In the genomic region with DNA sequence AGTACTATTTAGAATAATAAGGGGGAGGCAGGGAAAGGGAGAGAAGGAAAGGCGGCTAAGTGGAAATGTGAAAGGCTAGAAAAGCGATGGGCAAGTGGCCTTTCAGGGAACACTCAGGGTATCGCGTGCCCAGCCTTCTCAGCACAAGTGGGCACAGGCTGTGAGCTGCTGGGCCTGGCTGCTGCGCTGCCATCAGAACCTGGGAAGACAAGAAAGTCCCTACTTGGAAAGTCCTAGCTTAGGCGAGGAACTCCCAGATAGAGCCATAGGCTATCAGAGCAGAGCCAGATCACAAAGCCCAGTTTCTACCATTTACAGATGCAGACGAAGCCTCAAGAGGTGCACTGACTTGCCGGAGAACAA, we compare ENCODE assay signal across 33 cellular contexts. TPM values are rescaled to one million over a fixed set of nuclear protein-coding genes. Genes with fewer than 3 reads are reported as not detected.
DNase-seq lines count a peak whose midpoint lies in the region; ATAC-seq, FAIRE-seq and TF ChIP-seq lines count a peak whose summit lies in the region.
"Had no signal": no experiment of that assay in that cellular context is flagged by ENCODE, and none has a peak within 500 bp of the region (broad histone marks: within the 10 kb centered on the region; RNA-seq: fewer than 3 reads in every experiment).

No MANE protein-coding gene starts in this region.

- CTCF ChIA-PET in HepG2 (lab: Yijun Ruan, JAX; ENCODE audit: low intra/inter-chr PET ratio, low total read pairs), result no interaction called here

- H3K4me3 ChIP-seq in HUES48 (ENCODE audit: low read depth, low read length) (peak overlapping the region; percentile 46), WERI-Rb-1 (ENCODE audit: low read depth, low read length) (no peak overlapping the region), iPS-20b (ENCODE audit: low read length) (peak overlapping the region; percentile 57), neuronal stem cell (ENCODE audit: low read length in 2 of 2) (no peak overlapping the region), HepG2 (replicated peaks in 1 of 3; ENCODE audit: insufficient read depth in 1 of 3, low read depth in 2 of 3, low read length in 3 of 3) (no peak overlapping the region)
- no peak overlapping the region for H3K4me3 ChIP-seq in effector memory CD4-positive, alpha-beta T cell (ENCODE audit: insufficient read depth, low read depth, low read length, poor library complexity, severe bottlenecking)
- H3K4me3 ChIP-seq: adrenal gland, BLaER1, stomach, tibial artery had no signal

- no CpG with 5 or more reads among the region's 8 CpGs for WGBS in neuronal stem cell (ENCODE audit: extremely low coverage in 2 of 2, insufficient read length in 2 of 2, insufficient replicate concordance in 1 of 2), 2 donors
- 51% methylated on average over 8 of the region's 8 CpGs for WGBS in HepG2 (ENCODE audit: low lambda C conversion rate)

- POLR2A ChIA-PET in HepG2 (lab: Yijun Ruan, JAX), result no interaction called here

- no peak for FAIRE-seq in HepG2 (lab: Jason Lieb, UNC)
- FAIRE-seq: GM18507, H54, TTC549 had no signal

- no peak overlapping the region for H2BK120ac ChIP-seq in neuronal stem cell (ENCODE audit: low read depth, low read length)

- intact Hi-C loops in HepG2 (cut with micrococcal nuclease; ENCODE audit: unreplicated experiment), result no loop called here

- no peaks in the 10 kb centered on the region for H3K79me2 ChIP-seq in HepG2 (ENCODE audit: insufficient read depth, low read length)

- no peaks in the 10 kb centered on the region for H4K20me1 ChIP-seq in HepG2 (ENCODE audit: insufficient read depth, low read length)
- H4K20me1 ChIP-seq: BLaER1 had no signal

- H3K36me3 ChIP-seq in HUES48 (ENCODE audit: control insufficient read depth, insufficient read depth, low read length) (no peaks in the 10 kb centered on the region), WERI-Rb-1 (no peaks in the 10 kb centered on the region), iPS-20b (ENCODE audit: insufficient read depth, low read depth, low read length) (no peaks in the 10 kb centered on the region), neuronal stem cell (replicated peaks in 1 of 2; ENCODE audit: control insufficient read depth in 2 of 2, insufficient read depth in 2 of 2, low read length in 2 of 2) (no peaks in the 10 kb centered on the region), HepG2 (replicated peaks in 1 of 2; ENCODE audit: control insufficient read depth in 1 of 2, insufficient read depth in 2 of 2, low read length in 2 of 2) (no peaks in the 10 kb centered on the region)
- no peaks in the 10 kb centered on the region for H3K36me3 ChIP-seq in effector memory CD4-positive, alpha-beta T cell (ENCODE audit: control insufficient read depth, insufficient read depth, low read length)
- H3K36me3 ChIP-seq: adrenal gland, BLaER1, stomach, tibial artery had no signal

- H3K9ac ChIP-seq in HUES48 (ENCODE audit: low read depth, low read length) (peak overlapping the region; percentile 45), iPS-20b (ENCODE audit: low read depth, low read length) (peak overlapping the region; percentile 63), neuronal stem cell (ENCODE audit: low read depth, low read length, poor library complexity) (no peak overlapping the region), HepG2 (ENCODE audit: insufficient read depth, low read depth, low read length) (no peak overlapping the region)
- H3K9ac ChIP-seq: BLaER1 had no signal

- no peak overlapping the region for H3K23ac ChIP-seq in neuronal stem cell (ENCODE audit: low read depth, low read length, poor library complexity)

- TF ChIP-seq POLR2A in HepG2 (IDR thresholded peaks at IDR 0.05; ENCODE audit: insufficient read depth in 1 of 2, low read depth in 2 of 2, low read length in 2 of 2), result no peak

- H2AFZ ChIP-seq in neuronal stem cell (ENCODE audit: low read length) (peak overlapping the region; percentile 74), HepG2 (ENCODE audit: low read length) (no peak overlapping the region)

- no peaks in the 10 kb centered on the region for H3K79me1 ChIP-seq in neuronal stem cell (ENCODE audit: low read depth, low read length)

- in situ Hi-C loops in HepG2 (cut with HindIII; ENCODE audit: extremely low pct_ligation_motif_present, low pct_unique_long_range_greater_than_20kb), result no loop called here

- H2AK5ac ChIP-seq in neuronal stem cell (ENCODE audit: low read depth, low read length), result peak overlapping the region; percentile 39

- H3K14ac ChIP-seq in neuronal stem cell (ENCODE audit: low read length), result no peak overlapping the region

- H3K9me3 ChIP-seq in HUES48 (ENCODE audit: control insufficient read depth, insufficient read depth, low read length), result no peaks in the 10 kb centered on the region
- no peaks in the 10 kb centered on the region for H3K9me3 ChIP-seq in WERI-Rb-1 (ENCODE audit: severe bottlenecking)
- no peaks in the 10 kb centered on the region for H3K9me3 ChIP-seq in iPS-20b (ENCODE audit: insufficient read depth, low read depth, low read length)
- H3K9me3 ChIP-seq in neuronal stem cell (replicated peaks in 1 of 2; ENCODE audit: control insufficient read depth in 2 of 2, insufficient read depth in 1 of 2, low read depth in 1 of 2, low read length in 2 of 2), result no peaks in the 10 kb centered on the region
- no peaks in the 10 kb centered on the region for H3K9me3 ChIP-seq in HepG2 (ENCODE audit: low read length)
- no peaks in the 10 kb centered on the region for H3K9me3 ChIP-seq in effector memory CD4-positive, alpha-beta T cell (ENCODE audit: control insufficient read depth, low read length)
- H3K9me3 ChIP-seq: adrenal gland, BLaER1, stomach, tibial artery had no signal

- no TSS peak for BruUV-seq in HepG2 (replicated peaks; lab: Mats Ljungman, UMichigan)

- no peak overlapping the region for H2BK5ac ChIP-seq in neuronal stem cell (ENCODE audit: low read length)

- ATAC-seq in HepG2, result no peak
- ATAC-seq: activated CD8-positive, alpha-beta T cell treated with anti-CD3 and anti-CD28 coated beads for 36 hours; left colon; SK-N-SH treated with all-trans-retinoic acid at 6 μM for 48 hours; T-helper 17 cell had no signal

- H3K27me3 ChIP-seq in HUES48 (ENCODE audit: control insufficient read depth, insufficient read depth, low read length) (peaks cover 13% of the 10 kb centered on the region), WERI-Rb-1 (ENCODE audit: insufficient read depth, low read depth, severe bottlenecking) (no peaks in the 10 kb centered on the region), iPS-20b (ENCODE audit: insufficient read depth, low read length) (peaks cover 21% of the 10 kb centered on the region), neuronal stem cell (ENCODE audit: control insufficient read depth in 3 of 3, insufficient read depth in 3 of 3, low read depth in 1 of 3, low read length in 3 of 3) (no peaks in the 10 kb centered on the region), HepG2 (ENCODE audit: control insufficient read depth in 1 of 2, insufficient read depth in 2 of 2, low read length in 2 of 2) (peaks cover 4 to 13% of the 10 kb centered on the region in 2 experiments; a peak in 3 of 5 replicates)
- no peaks in the 10 kb centered on the region for H3K27me3 ChIP-seq in effector memory CD4-positive, alpha-beta T cell (replicated peaks; ENCODE audit: control insufficient read depth, insufficient read depth, low read length, poor library complexity, severe bottlenecking)
- H3K27me3 ChIP-seq: adrenal gland, BLaER1, stomach, tibial artery had no signal

- DNase-seq in WERI-Rb-1, result no peak
- DNase-seq in neuronal stem cell (ENCODE audit: low spot score), result no peak
- DNase-seq in activated CD4-positive, CD25-positive, alpha-beta regulatory T cell (lab: John Stamatoyannopoulos, UW), result no peak
- no peak for DNase-seq in HepG2 (ENCODE audit: low spot score)
- DNase-seq in effector memory CD4-positive, alpha-beta T cell, result no peak
- no peak for DNase-seq in SKM-1 treated with dmso at 0.1 percent for 144 hours (lab: John Stamatoyannopoulos, UW; ENCODE audit: unreplicated experiment)
- DNase-seq: activated CD4-positive, alpha-beta T cell treated with anti-CD3 and anti-CD28 coated beads for 1 hour; activated CD8-positive, alpha-beta memory T cell treated with anti-CD3 and anti-CD28 coated beads, Interleukin-2, amount 50 U/mL, for 48 hours; activated CD8-positive, alpha-beta T cell treated with anti-CD3 and anti-CD28 coated beads for 36 hours; activated naive CD4-positive, alpha-beta T cell treated with anti-CD3 and anti-CD28 coated beads for 36 hours; adrenal gland; dermis blood vessel endothelial cell; EL; foreskin melanocyte; left colon; occipital lobe; Right ventricle myocardium superior; stimulated activated CD4-positive, alpha-beta T cell treated with anti-CD3 and anti-CD28 coated beads, Interleukin-4, amount 100 ng/mL, for 1 hour; stomach; T-helper 17 cell; tibial artery had no signal

- H3K18ac ChIP-seq in neuronal stem cell (ENCODE audit: low read length), result peak overlapping the region; percentile 44

- TF ChIP-seq EP300 in HepG2 (IDR thresholded peaks at IDR 0.05; ENCODE audit: low read depth in 2 of 2, low read length in 2 of 2), result no peak
- no peak for TF ChIP-seq EP300 in HepG2 (CRISPR knock-in tag; IDR thresholded peaks at IDR 0.05; ENCODE audit: borderline replicate concordance)

- no peak for TF ChIP-seq RAD21 in HepG2 (CRISPR knock-in tag; IDR thresholded peaks at IDR 0.05)

- no peak overlapping the region for H3K4ac ChIP-seq in neuronal stem cell (ENCODE audit: low read length)

- H4K91ac ChIP-seq in neuronal stem cell (ENCODE audit: low read depth, low read length, poor library complexity), result no peak overlapping the region

- no peak overlapping the region for H2BK12ac ChIP-seq in neuronal stem cell (ENCODE audit: low read length)

- H3K4me1 ChIP-seq in HUES48 (ENCODE audit: control insufficient read depth, insufficient read depth, low read length) (peaks cover 46% of the 10 kb centered on the region), iPS-20b (ENCODE audit: insufficient read depth, low read length) (peaks cover 33% of the 10 kb centered on the region), neuronal stem cell (ENCODE audit: control insufficient read depth in 2 of 2, insufficient read depth in 1 of 2, low read depth in 1 of 2, low read length in 2 of 2) (peaks cover 13 to 25% of the 10 kb centered on the region in 2 donors), HepG2 (ENCODE audit: insufficient read depth, low read length) (no peaks in the 10 kb centered on the region)
- H3K4me1 ChIP-seq in effector memory CD4-positive, alpha-beta T cell (ENCODE audit: control insufficient read depth, insufficient read depth, low read length, poor library complexity, severe bottlenecking), result no peaks in the 10 kb centered on the region
- H3K4me1 ChIP-seq: adrenal gland, BLaER1, tibial artery had no signal

- H3K4me2 ChIP-seq in neuronal stem cell (ENCODE audit: insufficient read depth, low read length, poor library complexity, severe bottlenecking) (peak overlapping the region; percentile 28), HepG2 (ENCODE audit: low read depth, low read length) (no peak overlapping the region)
- H3K4me2 ChIP-seq: BLaER1 had no signal

- peak overlapping the region; percentile 97 for H3K27ac ChIP-seq in HUES48 (ENCODE audit: low read depth, low read length)
- H3K27ac ChIP-seq in WERI-Rb-1, result peak overlapping the region; percentile 65
- H3K27ac ChIP-seq in iPS-20b (ENCODE audit: low read length), result peak overlapping the region; percentile 26
- peak overlapping the region; percentile 77 for H3K27ac ChIP-seq in neuronal stem cell (replicated peaks; ENCODE audit: low read length)
- H3K27ac ChIP-seq in HepG2 (ENCODE audit: extremely low read length, insufficient read depth, low read length), result no peak overlapping the region
- no peak overlapping the region for H3K27ac ChIP-seq in effector memory CD4-positive, alpha-beta T cell (ENCODE audit: insufficient read depth, low read length, poor library complexity, severe bottlenecking)
- H3K27ac ChIP-seq: adrenal gland, BLaER1, HL-60, stomach, tibial artery had no signal

- no peak overlapping the region for H2BK15ac ChIP-seq in neuronal stem cell (ENCODE audit: low read length)

- no peak overlapping the region for H4K8ac ChIP-seq in neuronal stem cell (ENCODE audit: low read depth, low read length)

- no peak for TF ChIP-seq CTCF in WERI-Rb-1 (IDR thresholded peaks at IDR 0.05; ENCODE audit: low read depth, low read length)
- TF ChIP-seq CTCF in HepG2 (CRISPR knock-in tag; IDR thresholded peaks at IDR 0.05), result no peak

RNA-seq across cellular contexts. Expression of gene FZD7, which starts 9.8 kb away (rescaled TPM):
- polyA plus RNA-seq in neuronal stem cell (2013, experiment 1 of 2), result 97.9 TPM
- 102 TPM for polyA plus RNA-seq in neuronal stem cell (2013, experiment 2 of 2)
- 0.13 TPM in 1 of 2 replicates, not detected in the other for total RNA-seq in HepG2 (2016; rRNA removed; fragmentation: Illumina TruSeq; extraction: Trizol)
- not detected in 2 replicates for total RNA-seq in HepG2 (2016; cell fraction: cytosol; rRNA removed; fragmentation: Illumina TruSeq; extraction: Trizol; ENCODE audit: low read depth)
- total RNA-seq in HepG2 (2016; cell fraction: insoluble cytoplasmic fraction; rRNA removed; fragmentation: Illumina TruSeq; extraction: Trizol), result 0.06 and 0.24 TPM in 2 replicates
- 0.03 TPM in 1 of 2 replicates, not detected in the other for total RNA-seq in HepG2 (2016; cell fraction: membrane; rRNA removed; fragmentation: Illumina TruSeq; extraction: Trizol)
- 0.19 and 0.31 TPM in 2 replicates for total RNA-seq in HepG2 (2016; cell fraction: nucleus; rRNA removed; fragmentation: Illumina TruSeq; extraction: Trizol)
- polyA plus RNA-seq in HepG2 (2011; rRNA removed), result 0.38 and 0.48 TPM in 2 replicates
- polyA plus RNA-seq in HepG2 (2011; cell fraction: cytosol; rRNA removed), result 0.50 and 0.70 TPM in 2 replicates
- polyA plus RNA-seq in HepG2 (2011; cell fraction: nucleus; rRNA removed), result 0.87 and 1.0 TPM in 2 replicates
- polyA plus RNA-seq in HepG2 (2012), result 0.68 and 1.2 TPM in 2 replicates
- not detected in 2 replicates for polyA plus RNA-seq in HepG2 (2016; cell fraction: cytosol; fragmentation: Illumina TruSeq; extraction: Trizol; ENCODE audit: low read depth)
- 0.05 and 0.09 TPM in 2 replicates for polyA plus RNA-seq in HepG2 (2016; cell fraction: insoluble cytoplasmic fraction; fragmentation: Illumina TruSeq; extraction: Trizol; ENCODE audit: low read depth)
- polyA plus RNA-seq in HepG2 (2016; cell fraction: membrane; fragmentation: Illumina TruSeq; extraction: Trizol; ENCODE audit: low read depth), result 0.03 TPM in 1 of 2 replicates, not detected in the other
- 0.27 and 0.42 TPM in 2 replicates for polyA plus RNA-seq in HepG2 (2016; cell fraction: nucleus; fragmentation: Illumina TruSeq; extraction: Trizol; ENCODE audit: insufficient read depth, low read depth)
- 3.7 and 9.1 TPM in 2 replicates for polyA minus RNA-seq in HepG2 (2011; rRNA and poly(A)+ RNA removed; ENCODE audit: low replicate concordance)
- polyA minus RNA-seq in HepG2 (2011; cell fraction: cytosol; rRNA and poly(A)+ RNA removed), result 1.2 and 1.5 TPM in 2 replicates
- polyA minus RNA-seq in HepG2 (2011; cell fraction: nucleus; rRNA and poly(A)+ RNA removed), result 0.75 and 0.77 TPM in 2 replicates

RNA-seq across cellular contexts. Expression of gene KIAA2012, which starts 49.2 kb away (rescaled TPM):
- polyA plus RNA-seq in neuronal stem cell (2013, experiment 1 of 2), result 0.07 TPM
- polyA plus RNA-seq in neuronal stem cell (2013, experiment 2 of 2), result 0.04 TPM
- not detected in 2 replicates for total RNA-seq in HepG2 (2016; rRNA removed; fragmentation: Illumina TruSeq; extraction: Trizol)
- not detected in 2 replicates for total RNA-seq in HepG2 (2016; cell fraction: cytosol; rRNA removed; fragmentation: Illumina TruSeq; extraction: Trizol; ENCODE audit: low read depth)
- total RNA-seq in HepG2 (2016; cell fraction: insoluble cytoplasmic fraction; rRNA removed; fragmentation: Illumina TruSeq; extraction: Trizol), result not detected in 2 replicates
- total RNA-seq in HepG2 (2016; cell fraction: membrane; rRNA removed; fragmentation: Illumina TruSeq; extraction: Trizol), result not detected in 2 replicates
- total RNA-seq in HepG2 (2016; cell fraction: nucleus; rRNA removed; fragmentation: Illumina TruSeq; extraction: Trizol), result not detected in 2 replicates
- polyA plus RNA-seq in HepG2 (2011; rRNA removed), result not detected in 2 replicates
- polyA plus RNA-seq in HepG2 (2011; cell fraction: cytosol; rRNA removed), result not detected in 2 replicates
- polyA plus RNA-seq in HepG2 (2011; cell fraction: nucleus; rRNA removed), result not detected in 2 replicates
- polyA plus RNA-seq in HepG2 (2012), result not detected in 2 replicates
- polyA plus RNA-seq in HepG2 (2016; cell fraction: cytosol; fragmentation: Illumina TruSeq; extraction: Trizol; ENCODE audit: low read depth), result not detected in 2 replicates
- polyA plus RNA-seq in HepG2 (2016; cell fraction: insoluble cytoplasmic fraction; fragmentation: Illumina TruSeq; extraction: Trizol; ENCODE audit: low read depth), result not detected in 2 replicates
- polyA plus RNA-seq in HepG2 (2016; cell fraction: membrane; fragmentation: Illumina TruSeq; extraction: Trizol; ENCODE audit: low read depth), result not detected in 2 replicates
- polyA plus RNA-seq in HepG2 (2016; cell fraction: nucleus; fragmentation: Illumina TruSeq; extraction: Trizol; ENCODE audit: insufficient read depth, low read depth), result not detected in 2 replicates
- not detected in 2 replicates for polyA minus RNA-seq in HepG2 (2011; rRNA and poly(A)+ RNA removed; ENCODE audit: low replicate concordance)
- not detected in 2 replicates for polyA minus RNA-seq in HepG2 (2011; cell fraction: cytosol; rRNA and poly(A)+ RNA removed)
- polyA minus RNA-seq in HepG2 (2011; cell fraction: nucleus; rRNA and poly(A)+ RNA removed), result not detected in 2 replicates
- total RNA-seq: activated CD8-positive, alpha-beta T cell treated with anti-CD3 and anti-CD28 coated beads for 36 hours; activated naive CD4-positive, alpha-beta T cell treated with anti-CD3 and anti-CD28 coated beads for 36 hours; activated T-helper 1 cell treated with anti-CD3 and anti-CD28 coated beads, Interleukin-12 subunit alpha, Interleukin-12 subunit beta, Interleukin-2, Interleukin-4 antibody, amounts not matched to agents 30 ng/mL and 10 ng/mL and 1 ng/mL, durations not matched to agents 14 hours and 24 hours and 36 hours; adrenal gland; dermis blood vessel endothelial cell; mesenteric fat pad; myocyte; Right ventricle myocardium superior; T-helper 17 cell had no signal
- polyA plus RNA-seq: IgD-negative memory B cell had no signal

Comparison
In these comparisons a context has a peak if more than half of its experiments do, and no peak if none do; other contexts are left out.
1. H3K27ac ChIP-seq: peak in HUES48 (single experiment), WERI-Rb-1 (single experiment), iPS-20b (single experiment) and neuronal stem cell (single experiment); none in HepG2 (single experiment) and effector memory CD4-positive, alpha-beta T cell (single experiment).
2. H3K4me3 ChIP-seq: peak in HUES48 (single experiment) and iPS-20b (single experiment); none in WERI-Rb-1 (single experiment), neuronal stem cell (0 of 2), HepG2 (0 of 3) and effector memory CD4-positive, alpha-beta T cell (single experiment).
3. H3K9ac ChIP-seq: peak in HUES48 (single experiment) and iPS-20b (single experiment); none in neuronal stem cell (single experiment) and HepG2 (single experiment).